ENCODE assay signal across 10 cellular contexts in the genomic region with DNA sequence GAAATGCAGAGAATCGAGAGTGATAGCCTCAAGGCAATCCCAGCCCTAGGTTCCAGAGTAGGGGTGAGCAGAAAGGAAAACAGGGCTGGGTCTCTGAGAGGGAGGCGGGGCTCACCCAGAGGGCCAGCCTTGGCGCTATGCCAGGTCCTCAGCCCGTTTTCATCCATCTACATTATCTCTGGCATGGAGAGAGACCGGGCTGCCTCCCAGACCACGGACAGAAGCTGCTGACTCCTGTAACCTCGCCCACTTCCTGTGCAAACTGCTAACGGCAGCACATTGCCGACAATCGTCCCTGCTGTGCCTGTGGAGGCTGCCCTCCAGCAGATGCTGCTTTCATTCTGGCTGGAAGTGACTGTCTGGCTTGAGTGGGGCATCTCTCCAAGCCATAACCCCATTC.
DNase-seq lines count a peak whose midpoint lies in the region; ATAC-seq and TF ChIP-seq lines count a peak whose summit lies in the region.
"Had no signal": no experiment of that assay in that cellular context is flagged by ENCODE, and none has a peak within 500 bp of the region (broad histone marks: within the 10 kb centered on the region; RNA-seq: fewer than 3 reads in every experiment).

No MANE protein-coding gene starts in this region.

- no peaks in the 10 kb centered on the region for H4K20me1 ChIP-seq in HCT116 (ENCODE audit: insufficient read depth)

- no peak for TF ChIP-seq CTCF in HCT116 (IDR thresholded peaks at IDR 0.05 in 2 of 3, conservative IDR thresholded peaks at IDR 0.05 in 1 of 3; ENCODE audit: borderline replicate concordance in 1 of 3, insufficient read depth in 1 of 3, low read depth in 2 of 3, low read length in 2 of 3)
- TF ChIP-seq CTCF in prostate gland (IDR thresholded peaks at IDR 0.05), result no peak
- TF ChIP-seq CTCF in endothelial cell (IDR thresholded peaks at IDR 0.05; ENCODE audit: unreplicated experiment), result no peak

- no peak for ATAC-seq in HCT116
- ATAC-seq in HG02763 (IDR thresholded peaks at IDR 0.05; ENCODE audit: unreplicated experiment), result no peak
- no peak for ATAC-seq in GM21576 (IDR thresholded peaks at IDR 0.05; ENCODE audit: unreplicated experiment)
- ATAC-seq: gastrocnemius medialis had no signal

- TF ChIP-seq POLR2A in HCT116 (IDR thresholded peaks at IDR 0.05; ENCODE audit: borderline replicate concordance, extremely low read depth, insufficient read depth, insufficient read length) (no peak), prostate gland (IDR thresholded peaks at IDR 0.05) (no peak)

- H3K9me3 ChIP-seq in HCT116 (ENCODE audit: control insufficient read depth in 1 of 2, insufficient read depth in 1 of 2, low read depth in 1 of 2, low read length in 2 of 2) (no peaks in the 10 kb centered on the region), prostate gland (no peaks in the 10 kb centered on the region)
- H3K9me3 ChIP-seq: gastrocnemius medialis had no signal

- H3K9me2 ChIP-seq in HCT116 (ENCODE audit: insufficient read depth), result no peaks in the 10 kb centered on the region

- TF ChIP-seq RAD21 in HCT116 (IDR thresholded peaks at IDR 0.05; ENCODE audit: low read depth), result no peak

- H3K4me3 ChIP-seq in HCT116 (replicated peaks in 1 of 2; ENCODE audit: low read depth in 1 of 2, low read length in 2 of 2), result no peak overlapping the region
- H3K4me3 ChIP-seq in prostate gland, result no peak overlapping the region
- H3K4me3 ChIP-seq: gastrocnemius medialis had no signal

- peaks cover 29% of the 10 kb centered on the region for H3K27me3 Mint-ChIP-seq in activated T-helper 2 cell treated with anti-CD3 and anti-CD28 coated beads, Interferon-gamma antibody, Interleukin-2, Interleukin-4, amounts not matched to agents 10 μg/mL and 5 μg/mL and 100 μg/mL, durations not matched to agents 14 hours and 24 hours and 36 hours (ENCODE audit: low read depth)
- peaks cover 10% of the 10 kb centered on the region for H3K27me3 Mint-ChIP-seq in endothelial cell (ENCODE audit: unreplicated experiment)

- H2AFZ ChIP-seq in HCT116 (ENCODE audit: low read depth, low read length, poor library complexity, severe bottlenecking), result no peak overlapping the region

- H3K27ac Mint-ChIP-seq in activated T-helper 2 cell treated with anti-CD3 and anti-CD28 coated beads, Interferon-gamma antibody, Interleukin-2, Interleukin-4, amounts not matched to agents 10 μg/mL and 5 μg/mL and 100 μg/mL, durations not matched to agents 14 hours and 24 hours and 36 hours, result no peak overlapping the region
- H3K27ac Mint-ChIP-seq in endothelial cell (ENCODE audit: unreplicated experiment), result no peak overlapping the region

- no peak overlapping the region for H3K27ac ChIP-seq in HCT116 (ENCODE audit: low read depth, low read length)
- no peak overlapping the region for H3K27ac ChIP-seq in prostate gland
- H3K27ac ChIP-seq: gastrocnemius medialis had no signal

- no peaks in the 10 kb centered on the region for H3K36me3 ChIP-seq in HCT116 (ENCODE audit: control insufficient read depth in 1 of 2, insufficient read depth in 2 of 2, low read length in 2 of 2)
- H3K36me3 ChIP-seq in prostate gland, result no peaks in the 10 kb centered on the region
- H3K36me3 ChIP-seq: gastrocnemius medialis had no signal

- no peak for DNase-seq in HCT116 (ENCODE audit: low read depth, low spot score)
- peak; percentile 5 for DNase-seq in OCI-M1 (lab: John Stamatoyannopoulos, UW)
- peak; percentile 27 for DNase-seq in activated T-helper 2 cell treated with anti-CD3 and anti-CD28 coated beads, Interferon-gamma antibody, Interleukin-2, Interleukin-4, amounts not matched to agents 10 μg/mL and 5 μg/mL and 100 μg/mL, durations not matched to agents 14 hours and 24 hours and 36 hours (ENCODE audit: low spot score)
- peak in 2 of 3 donors; percentile 5 for DNase-seq in stimulated activated CD4-positive, alpha-beta T cell treated with anti-CD3 and anti-CD28 coated beads, Interleukin-12 subunit alpha, Interleukin-12 subunit beta, amount 100 ng/mL, for 48 hours (ENCODE audit: low read depth in 2 of 3, low spot score in 1 of 3)
- DNase-seq in prostate gland (ENCODE audit: low spot score), result no peak
- DNase-seq in endothelial cell (ENCODE audit: low spot score), result no peak
- DNase-seq: gastrocnemius medialis, NCI-H1694 had no signal

- H3K27me3 ChIP-seq in HCT116 (ENCODE audit: insufficient read depth, low read length) (no peaks in the 10 kb centered on the region; the same call in 1 of the 2 replicates), prostate gland (replicated peaks; ENCODE audit: insufficient read depth) (peaks cover 12% of the 10 kb centered on the region)

- H3K4me3 Mint-ChIP-seq in activated T-helper 2 cell treated with anti-CD3 and anti-CD28 coated beads, Interferon-gamma antibody, Interleukin-2, Interleukin-4, amounts not matched to agents 10 μg/mL and 5 μg/mL and 100 μg/mL, durations not matched to agents 14 hours and 24 hours and 36 hours (ENCODE audit: low read depth), result no peak overlapping the region
- no peak overlapping the region for H3K4me3 Mint-ChIP-seq in endothelial cell (ENCODE audit: unreplicated experiment)

- H3K9ac ChIP-seq in HCT116 (ENCODE audit: low read length), result no peak overlapping the region

- no peaks in the 10 kb centered on the region for H3K36me3 Mint-ChIP-seq in activated T-helper 2 cell treated with anti-CD3 and anti-CD28 coated beads, Interferon-gamma antibody, Interleukin-2, Interleukin-4, amounts not matched to agents 10 μg/mL and 5 μg/mL and 100 μg/mL, durations not matched to agents 14 hours and 24 hours and 36 hours (ENCODE audit: low read depth)
- no peaks in the 10 kb centered on the region for H3K36me3 Mint-ChIP-seq in endothelial cell (ENCODE audit: low read depth, unreplicated experiment)

- POLR2A ChIA-PET in HCT116 (lab: Charles Lee), result no interaction called here

- no TSS peak for BruUV-seq in HCT116 (replicated peaks; lab: Mats Ljungman, UMichigan)

- intact Hi-C loops in HCT116 (cut with micrococcal nuclease), result no loop called here
- intact Hi-C loops in activated T-helper 2 cell treated with anti-CD3 and anti-CD28 coated beads, Interferon-gamma antibody, Interleukin-2, Interleukin-4, amounts not matched to agents 10 μg/mL and 5 μg/mL and 100 μg/mL, durations not matched to agents 14 hours and 24 hours and 36 hours (cut with micrococcal nuclease), result no loop called here
- intact Hi-C loops in prostate gland (cut with DNase I), result no loop called here

- RAD21 ChIA-PET in HCT116 (lab: Charles Lee; ENCODE audit: low non-redundant PET in 1 of 2, low total read pairs in 2 of 2, uncharacterized antibody in 2 of 2, unreplicated experiment in 2 of 2), result no interaction called here

- peaks cover 10% of the 10 kb centered on the region for H3K4me1 Mint-ChIP-seq in activated T-helper 2 cell treated with anti-CD3 and anti-CD28 coated beads, Interferon-gamma antibody, Interleukin-2, Interleukin-4, amounts not matched to agents 10 μg/mL and 5 μg/mL and 100 μg/mL, durations not matched to agents 14 hours and 24 hours and 36 hours (ENCODE audit: low read depth)
- peaks cover 14% of the 10 kb centered on the region for H3K4me1 Mint-ChIP-seq in endothelial cell (ENCODE audit: unreplicated experiment)

- H3K4me1 ChIP-seq in HCT116 (ENCODE audit: control insufficient read depth in 1 of 2, insufficient read depth in 2 of 2, low read length in 2 of 2) (peaks cover 0 to 10% of the 10 kb centered on the region in 2 experiments; a peak in 1 of 4 replicates), prostate gland (replicated peaks) (no peaks in the 10 kb centered on the region)
- H3K4me1 ChIP-seq: gastrocnemius medialis had no signal

- H3K9me3 Mint-ChIP-seq in activated T-helper 2 cell treated with anti-CD3 and anti-CD28 coated beads, Interferon-gamma antibody, Interleukin-2, Interleukin-4, amounts not matched to agents 10 μg/mL and 5 μg/mL and 100 μg/mL, durations not matched to agents 14 hours and 24 hours and 36 hours, result no peaks in the 10 kb centered on the region
- H3K9me3 Mint-ChIP-seq in endothelial cell (ENCODE audit: unreplicated experiment), result no peaks in the 10 kb centered on the region

- CTCF ChIA-PET in HCT116 (lab: Charles Lee), result no interaction called here

- 16% methylated on average over 10 of the region's 10 CpGs for WGBS in prostate gland

- no peaks in the 10 kb centered on the region for H3K79me2 ChIP-seq in HCT116 (ENCODE audit: insufficient read depth, low read length)

- H3K4me2 ChIP-seq in HCT116 (ENCODE audit: low read length), result peak overlapping the region; percentile 7; the same call in 1 of the 2 replicates

TF ChIP-seq in HCT116, 20 proteins besides CTCF, POLR2A, EP300 and RAD21:
- no peak for TF ChIP-seq EZH2 (IDR thresholded peaks at IDR 0.05)

Comparison
In these comparisons a context has a peak if more than half of its experiments do, and no peak if none do; other contexts are left out.
1. DNase-seq: peak in OCI-M1 (single experiment), activated T-helper 2 cell treated with anti-CD3 and anti-CD28 coated beads, Interferon-gamma antibody, Interleukin-2, Interleukin-4, amounts not matched to agents 10 μg/mL and 5 μg/mL and 100 μg/mL, durations not matched to agents 14 hours and 24 hours and 36 hours (single experiment) and stimulated activated CD4-positive, alpha-beta T cell treated with anti-CD3 and anti-CD28 coated beads, Interleukin-12 subunit alpha, Interleukin-12 subunit beta, amount 100 ng/mL, for 48 hours (2 of 3); none in HCT116 (single experiment), prostate gland (single experiment) and endothelial cell (single experiment).